ENCODE assay signal across 12 cellular contexts in genomic region chr5:91151947-91152346, GRCh38.
DNase-seq lines count a peak whose midpoint lies in the region; ATAC-seq and TF ChIP-seq lines count a peak whose summit lies in the region.
"Had no signal": no experiment of that assay in that cellular context is flagged by ENCODE, and none has a peak within 500 bp of the region (broad histone marks: within the 10 kb centered on the region; RNA-seq: fewer than 3 reads in every experiment).

No MANE protein-coding gene starts in this region.

- H3K27ac ChIP-seq in CD4-positive, alpha-beta memory T cell (ENCODE audit: low read depth, low read length), result no peak overlapping the region
- H3K27ac ChIP-seq: esophagus squamous epithelium, neutrophil had no signal

- peak; percentile 85 for DNase-seq in H4 (ENCODE audit: low spot score)
- peak; percentile 8 to 77 for DNase-seq in SW 1271 (lab: John Stamatoyannopoulos, UW)
- peak; percentile 70 to 83 for DNase-seq in foreskin fibroblast
- DNase-seq in skeletal muscle cell (ENCODE audit: low read depth), result peak; percentile 82
- DNase-seq in stimulated activated naive CD8-positive, alpha-beta T cell treated with anti-CD3 and anti-CD28 coated beads, Interleukin-15, Interleukin-2, amounts not matched to agents 100 U/mL and 50 U/mL, for 24 hours, result no peak
- DNase-seq in activated naive CD4-positive, alpha-beta T cell (lab: John Stamatoyannopoulos, UW), result no peak
- no peak for DNase-seq in activated CD4-positive, alpha-beta T cell treated with anti-CD3 and anti-CD28 coated beads, Interleukin-2, amount 50 U/mL, for 4 hours
- DNase-seq in CD4-positive, alpha-beta memory T cell, result no peak
- DNase-seq: activated T-cell treated with anti-CD3 and anti-CD28 coated beads, Interleukin-2, amount 50 U/mL, for 72 hours; esophagus squamous epithelium had no signal

- no peaks in the 10 kb centered on the region for H3K9me3 ChIP-seq in CD4-positive, alpha-beta memory T cell (ENCODE audit: control insufficient read depth in 1 of 2, low read length in 2 of 2)
- H3K9me3 ChIP-seq: esophagus squamous epithelium, neutrophil had no signal

- no peak overlapping the region for H3K4me3 Mint-ChIP-seq in CD4-positive, alpha-beta memory T cell
- H3K4me3 Mint-ChIP-seq: activated T-cell treated with anti-CD3 and anti-CD28 coated beads, Interleukin-2, amount 50 U/mL, for 72 hours; IgD-negative memory B cell had no signal

- ATAC-seq in stimulated activated naive CD8-positive, alpha-beta T cell treated with anti-CD3 and anti-CD28 coated beads, Interleukin-15, Interleukin-2, amounts not matched to agents 100 U/mL and 50 U/mL, for 24 hours, result no peak
- ATAC-seq: activated T-cell treated with anti-CD3 and anti-CD28 coated beads, Interleukin-2, amount 50 U/mL, for 72 hours had no signal

- H3K27me3 Mint-ChIP-seq in CD4-positive, alpha-beta memory T cell, result peaks cover 6 to 9% of the 10 kb centered on the region in 2 donors

- CTCF ChIA-PET in CD4-positive, alpha-beta memory T cell (lab: Charles Lee; ENCODE audit: partially characterized antibody), result no interaction called here

- H3K36me3 Mint-ChIP-seq in CD4-positive, alpha-beta memory T cell, result no peaks in the 10 kb centered on the region
- H3K36me3 Mint-ChIP-seq: IgD-negative memory B cell had no signal

- no peaks in the 10 kb centered on the region for H3K36me3 ChIP-seq in CD4-positive, alpha-beta memory T cell (ENCODE audit: insufficient read depth, low read length)
- H3K36me3 ChIP-seq: esophagus squamous epithelium, neutrophil had no signal

- no peak for TF ChIP-seq CTCF in foreskin fibroblast (IDR thresholded peaks at IDR 0.05; ENCODE audit: low read depth, low read length)

- H3K4me3 ChIP-seq in foreskin fibroblast (ENCODE audit: low read depth in 1 of 2, low read length in 2 of 2), result no peak overlapping the region
- no peak overlapping the region for H3K4me3 ChIP-seq in skeletal muscle cell (ENCODE audit: low read depth, low read length)
- H3K4me3 ChIP-seq in CD4-positive, alpha-beta memory T cell (ENCODE audit: low read length in 2 of 2), result no peak overlapping the region
- H3K4me3 ChIP-seq: esophagus squamous epithelium had no signal

- H3K27me3 ChIP-seq in CD4-positive, alpha-beta memory T cell (ENCODE audit: insufficient read depth, low read length), result no peaks in the 10 kb centered on the region
- H3K27me3 ChIP-seq: esophagus squamous epithelium, neutrophil had no signal

- no peaks in the 10 kb centered on the region for H3K4me1 Mint-ChIP-seq in CD4-positive, alpha-beta memory T cell
- H3K4me1 Mint-ChIP-seq: IgD-negative memory B cell had no signal

- POLR2A ChIA-PET in CD4-positive, alpha-beta memory T cell (lab: Charles Lee; ENCODE audit: partially characterized antibody), result no interaction called here

- no peak overlapping the region for H3K27ac Mint-ChIP-seq in CD4-positive, alpha-beta memory T cell
- H3K27ac Mint-ChIP-seq: activated T-cell treated with anti-CD3 and anti-CD28 coated beads, Interleukin-2, amount 50 U/mL, for 72 hours; IgD-negative memory B cell had no signal

- intact Hi-C loops in CD4-positive, alpha-beta memory T cell (cut with micrococcal nuclease), result no loop called here

- no peaks in the 10 kb centered on the region for H3K4me1 ChIP-seq in CD4-positive, alpha-beta memory T cell (ENCODE audit: insufficient read depth, low read length)

- H3K9me3 Mint-ChIP-seq in CD4-positive, alpha-beta memory T cell, result peaks cover 0 to 12% (median 1%) of the 10 kb centered on the region in 8 donors

Comparison
In these comparisons a context has a peak if more than half of its experiments do, and no peak if none do; other contexts are left out.
1. DNase-seq: peak in H4 (single experiment), SW 1271 (2 of 2), foreskin fibroblast (2 of 2) and skeletal muscle cell (single experiment); none in stimulated activated naive CD8-positive, alpha-beta T cell treated with anti-CD3 and anti-CD28 coated beads, Interleukin-15, Interleukin-2, amounts not matched to agents 100 U/mL and 50 U/mL, for 24 hours (single experiment), activated naive CD4-positive, alpha-beta T cell (0 of 4), activated CD4-positive, alpha-beta T cell treated with anti-CD3 and anti-CD28 coated beads, Interleukin-2, amount 50 U/mL, for 4 hours (0 of 2) and CD4-positive, alpha-beta memory T cell (0 of 5).